Comparison of ENCODE assay signal across 24 cellular contexts in the genomic region with DNA sequence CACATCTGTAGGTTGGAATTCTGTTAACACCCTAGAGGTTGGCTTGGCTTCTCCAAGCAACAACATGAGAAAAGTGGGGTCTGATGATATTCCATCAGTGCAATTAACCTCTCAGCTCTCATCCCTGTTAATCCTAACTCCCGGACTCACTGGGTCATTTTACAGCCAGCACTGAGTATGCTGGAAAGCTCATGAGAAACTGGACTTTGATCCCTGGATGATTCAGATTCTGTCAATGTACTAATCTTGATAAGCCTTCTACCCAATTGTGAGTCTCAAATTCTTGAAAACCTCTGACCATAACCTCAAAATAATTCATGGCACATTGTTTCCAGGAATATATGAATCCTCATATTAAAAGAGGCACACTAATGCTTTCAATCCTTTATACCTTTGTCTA.
DNase-seq lines count a peak whose midpoint lies in the region; ATAC-seq, FAIRE-seq and TF ChIP-seq lines count a peak whose summit lies in the region.
"Had no signal": no experiment of that assay in that cellular context is flagged by ENCODE, and none has a peak within 500 bp of the region (broad histone marks: within the 10 kb centered on the region; RNA-seq: fewer than 3 reads in every experiment).

No MANE protein-coding gene starts in this region.

- no peaks in the 10 kb centered on the region for H3K4me1 Mint-ChIP-seq in astrocyte (ENCODE audit: low read depth, unreplicated experiment)
- H3K4me1 Mint-ChIP-seq: B cell; CD8-positive, alpha-beta memory T cell had no signal

- POLR2A ChIA-PET in GM10248 (lab: Yijun Ruan, JAX) = no interaction called here

- no peak overlapping the region for H3K9ac ChIP-seq in astrocyte (ENCODE audit: low read length)
- H3K9ac ChIP-seq: SK-N-SH had no signal

- H3K9me3 ChIP-seq in astrocyte (ENCODE audit: insufficient read depth, low read depth, low read length) (no peaks in the 10 kb centered on the region), psoas muscle (no peaks in the 10 kb centered on the region)
- H3K9me3 ChIP-seq: Peyer's patch, SK-N-SH had no signal

- no peak overlapping the region for H3K4me3 Mint-ChIP-seq in astrocyte (ENCODE audit: unreplicated experiment)
- H3K4me3 Mint-ChIP-seq: B cell; CD14-positive monocyte; CD8-positive, alpha-beta memory T cell had no signal

- peak; percentile 65 for ATAC-seq in left lobe of liver
- no peak for ATAC-seq in psoas muscle
- no peak for ATAC-seq in GM19452 (IDR thresholded peaks at IDR 0.05; ENCODE audit: unreplicated experiment)
- no peak for ATAC-seq in HG02678 (IDR thresholded peaks at IDR 0.05; ENCODE audit: unreplicated experiment)

- H3K27ac Mint-ChIP-seq in astrocyte (ENCODE audit: unreplicated experiment) = no peak overlapping the region
- H3K27ac Mint-ChIP-seq: B cell; CD14-positive monocyte; CD8-positive, alpha-beta memory T cell had no signal

- no peak overlapping the region for H3K4me2 ChIP-seq in astrocyte (ENCODE audit: low read length)
- H3K4me2 ChIP-seq: SK-N-SH had no signal

- no peaks in the 10 kb centered on the region for H3K27me3 Mint-ChIP-seq in astrocyte (ENCODE audit: low read depth, unreplicated experiment)
- H3K27me3 Mint-ChIP-seq: B cell; CD8-positive, alpha-beta memory T cell had no signal

- H3K36me3 ChIP-seq in astrocyte (ENCODE audit: insufficient read depth, low read length) = no peaks in the 10 kb centered on the region
- H3K36me3 ChIP-seq in psoas muscle (ENCODE audit: insufficient read depth in 1 of 2, low read depth in 1 of 2) = no peaks in the 10 kb centered on the region
- H3K36me3 ChIP-seq: Peyer's patch had no signal

- intact Hi-C loops in psoas muscle (cut with DNase I) = no loop called here

- H3K9me3 Mint-ChIP-seq in astrocyte (ENCODE audit: unreplicated experiment) = no peaks in the 10 kb centered on the region

- 27 to 48% (median 33%) methylated on average over 1 of the region's 1 CpG for WGBS in psoas muscle, 3 donors

- H4K20me1 ChIP-seq in astrocyte (ENCODE audit: insufficient read depth, low read length) = no peaks in the 10 kb centered on the region

- no peak overlapping the region for H3K27ac ChIP-seq in astrocyte (ENCODE audit: low read depth, low read length)
- no peak overlapping the region for H3K27ac ChIP-seq in psoas muscle
- H3K27ac ChIP-seq: Peyer's patch had no signal

- no peak overlapping the region for H2AFZ ChIP-seq in astrocyte (ENCODE audit: low read depth, low read length)

- TF ChIP-seq CTCF in astrocyte (IDR thresholded peaks at IDR 0.05; ENCODE audit: insufficient read depth, low read depth, low read length) (no peak), retinal pigment epithelial cell (conservative IDR thresholded peaks at IDR 0.05; ENCODE audit: low read depth, low read length) (no peak), psoas muscle (IDR thresholded peaks at IDR 0.05) (no peak), GM10248 (IDR thresholded peaks at IDR 0.05; ENCODE audit: control extremely low read depth, extremely low read depth, low read depth, missing control alignments) (no peak)

- no peaks in the 10 kb centered on the region for H3K36me3 Mint-ChIP-seq in astrocyte (ENCODE audit: low read depth, unreplicated experiment)
- H3K36me3 Mint-ChIP-seq: CD14-positive monocyte; CD8-positive, alpha-beta memory T cell had no signal

- no peaks in the 10 kb centered on the region for H3K4me1 ChIP-seq in astrocyte (ENCODE audit: insufficient read depth, low read length)
- H3K4me1 ChIP-seq in psoas muscle = no peaks in the 10 kb centered on the region
- H3K4me1 ChIP-seq: Peyer's patch had no signal

- H3K27me3 ChIP-seq in astrocyte (ENCODE audit: insufficient read depth, low read length) (no peaks in the 10 kb centered on the region), psoas muscle (ENCODE audit: insufficient read depth in 3 of 3, low read length in 2 of 3) (no peaks in the 10 kb centered on the region)
- H3K27me3 ChIP-seq: Peyer's patch had no signal

- no peaks in the 10 kb centered on the region for H3K79me2 ChIP-seq in astrocyte (ENCODE audit: insufficient read depth, low read length)

- CTCF ChIA-PET in GM10248 (lab: Yijun Ruan, JAX) = no interaction called here

- no peak overlapping the region for H3K4me3 ChIP-seq in astrocyte (ENCODE audit: insufficient read depth, low read depth, low read length)
- no peak overlapping the region for H3K4me3 ChIP-seq in retinal pigment epithelial cell (ENCODE audit: low read length)
- no peak overlapping the region for H3K4me3 ChIP-seq in psoas muscle
- H3K4me3 ChIP-seq: Peyer's patch had no signal

- FAIRE-seq in astrocyte (lab: Jason Lieb, UNC) = peak; percentile 37
- FAIRE-seq: HTR-8/SVneo had no signal

- DNase-seq in NCI-H82 (lab: John Stamatoyannopoulos, UW) = peak; percentile 69
- DNase-seq in astrocyte (ENCODE audit: low read depth) = peak; percentile 29
- no peak for DNase-seq in left lobe of liver (ENCODE audit: low spot score)
- peak; percentile 34 for DNase-seq in retinal pigment epithelial cell (ENCODE audit: low read depth)
- DNase-seq in psoas muscle = no peak
- no peak for DNase-seq in GM10248 (ENCODE audit: extremely low spot score)
- DNase-seq: CD8-positive, alpha-beta memory T cell; DMS 273 treated with DMSO at 0.1 percent for 48 hours; GOT3; IMR-90; KG1; MM.1S; NCI-H1694; NCI-H2029 treated with DMSO at 0.1 percent for 48 hours; NCI-H446 treated with DMSO at 0.1 percent for 48 hours; NCI-H526; Peyer's patch; SK-N-SH; SW 1271 had no signal

Comparison
In these comparisons a context has a peak if more than half of its experiments do, and no peak if none do; other contexts are left out.
1. DNase-seq: peak in NCI-H82 (single experiment), astrocyte (single experiment) and retinal pigment epithelial cell (single experiment); none in left lobe of liver (single experiment), psoas muscle (0 of 2) and GM10248 (single experiment).